Comparison of ENCODE assay signal across 8 cellular contexts in genomic region chr12:123250471-123251383, GRCh38. TPM values are rescaled to one million over a fixed set of nuclear protein-coding genes. Genes with fewer than 3 reads are reported as not detected.
DNase-seq lines count a peak whose midpoint lies in the region; ATAC-seq, FAIRE-seq and TF ChIP-seq lines count a peak whose summit lies in the region.

No MANE protein-coding gene starts in this region.

- H3K27ac ChIP-seq in osteoblast (ENCODE audit: low read depth, low read length): no peak overlapping the region

- TF ChIP-seq CTCF in bronchial epithelial cell (IDR thresholded peaks at IDR 0.05; ENCODE audit: insufficient read depth, low read length, severe bottlenecking) (no peak), osteoblast (IDR thresholded peaks at IDR 0.05; ENCODE audit: extremely low read depth, low read depth, low read length) (no peak)

- peak; percentile 68 for DNase-seq in Daoy (ENCODE audit: low read depth)
- DNase-seq in NCI-H2107 treated with DMSO at 0.1 percent for 48 hours (lab: John Stamatoyannopoulos, UW; ENCODE audit: unreplicated experiment): peak; percentile 62
- peak; percentile 96 for DNase-seq in bronchial epithelial cell (ENCODE audit: low read depth)
- peak; percentile 34 for DNase-seq in osteoblast (ENCODE audit: insufficient read length, low spot score, missing footprints)
- no peak for DNase-seq in stimulated activated CD4-positive, alpha-beta T cell treated with anti-CD3 and anti-CD28 coated beads, Interleukin-4, amount 100 ng/mL, for 1 hour
- no peak for DNase-seq in NAMALWA (ENCODE audit: low spot score)

- H3K36me3 ChIP-seq in bronchial epithelial cell (ENCODE audit: control insufficient read depth, insufficient read depth, low read length) (peaks cover 10% of the 10 kb centered on the region), osteoblast (ENCODE audit: insufficient read depth, low read length) (peaks cover 20% of the 10 kb centered on the region)

- H3K9me3 ChIP-seq in osteoblast (ENCODE audit: low read depth, low read length): no peaks in the 10 kb centered on the region

- ATAC-seq in HG03354 (IDR thresholded peaks at IDR 0.05; ENCODE audit: poor library complexity, severe bottlenecking, unreplicated experiment) (no peak), GM19351 (IDR thresholded peaks at IDR 0.05; ENCODE audit: unreplicated experiment) (no peak)

- H3K4me3 ChIP-seq in bronchial epithelial cell (ENCODE audit: low read depth, low read length) (no peak overlapping the region), osteoblast (ENCODE audit: insufficient read depth, low read length) (no peak overlapping the region)

- H2AFZ ChIP-seq in osteoblast (ENCODE audit: low read length): no peak overlapping the region

- no peaks in the 10 kb centered on the region for H3K4me1 ChIP-seq in osteoblast (ENCODE audit: insufficient read depth, low read length)

- peaks cover 3% of the 10 kb centered on the region for H4K20me1 ChIP-seq in osteoblast (ENCODE audit: insufficient read depth, low read length)

- H3K27me3 ChIP-seq in bronchial epithelial cell (ENCODE audit: control insufficient read depth, insufficient read depth, low read length) (no peaks in the 10 kb centered on the region), osteoblast (ENCODE audit: insufficient read depth, low read length) (no peaks in the 10 kb centered on the region)

- no peak for FAIRE-seq in bronchial epithelial cell (lab: Jason Lieb, UNC)

- no peak overlapping the region for H3K4me2 ChIP-seq in osteoblast (ENCODE audit: insufficient read depth, low read length)

- H3K79me2 ChIP-seq in osteoblast (ENCODE audit: insufficient read depth, low read length): peaks cover 68% of the 10 kb centered on the region

RNA-seq across cellular contexts. Expression of gene MTRFR, which starts 17.5 kb away (rescaled TPM):
- total RNA-seq in Daoy (2014; rRNA removed; shearing (Covaris generic)): 10.4 and 14.2 TPM in 2 replicates
- total RNA-seq in bronchial epithelial cell (15.9 and 19.2 TPM in 2 replicates), osteoblast (10.9 and 16.3 TPM in 2 replicates)

RNA-seq across cellular contexts. Expression of gene MPHOSPH9, which starts 17.8 kb away (rescaled TPM):
- total RNA-seq in Daoy (2014; rRNA removed; shearing (Covaris generic)): 54.3 and 86.7 TPM in 2 replicates
- 11.1 and 17.6 TPM in 2 replicates for total RNA-seq in bronchial epithelial cell
- total RNA-seq in osteoblast: 42.7 and 43.6 TPM in 2 replicates

RNA-seq across cellular contexts. Expression of gene CDK2AP1, which starts 20.9 kb away (rescaled TPM):
- total RNA-seq in Daoy (2014; rRNA removed; shearing (Covaris generic)): 78.0 and 102 TPM in 2 replicates
- total RNA-seq in bronchial epithelial cell (64.2 and 76.2 TPM in 2 replicates), osteoblast (209 and 226 TPM in 2 replicates)

Comparison
In these comparisons a context has a peak if more than half of its experiments do, and no peak if none do; other contexts are left out.
1. DNase-seq: peak in Daoy (single experiment), NCI-H2107 treated with DMSO at 0.1 percent for 48 hours (single experiment), bronchial epithelial cell (single experiment) and osteoblast (single experiment); none in stimulated activated CD4-positive, alpha-beta T cell treated with anti-CD3 and anti-CD28 coated beads, Interleukin-4, amount 100 ng/mL, for 1 hour (single experiment) and NAMALWA (single experiment).